ENCODE assay signal across 8 cellular contexts in the genomic region with DNA sequence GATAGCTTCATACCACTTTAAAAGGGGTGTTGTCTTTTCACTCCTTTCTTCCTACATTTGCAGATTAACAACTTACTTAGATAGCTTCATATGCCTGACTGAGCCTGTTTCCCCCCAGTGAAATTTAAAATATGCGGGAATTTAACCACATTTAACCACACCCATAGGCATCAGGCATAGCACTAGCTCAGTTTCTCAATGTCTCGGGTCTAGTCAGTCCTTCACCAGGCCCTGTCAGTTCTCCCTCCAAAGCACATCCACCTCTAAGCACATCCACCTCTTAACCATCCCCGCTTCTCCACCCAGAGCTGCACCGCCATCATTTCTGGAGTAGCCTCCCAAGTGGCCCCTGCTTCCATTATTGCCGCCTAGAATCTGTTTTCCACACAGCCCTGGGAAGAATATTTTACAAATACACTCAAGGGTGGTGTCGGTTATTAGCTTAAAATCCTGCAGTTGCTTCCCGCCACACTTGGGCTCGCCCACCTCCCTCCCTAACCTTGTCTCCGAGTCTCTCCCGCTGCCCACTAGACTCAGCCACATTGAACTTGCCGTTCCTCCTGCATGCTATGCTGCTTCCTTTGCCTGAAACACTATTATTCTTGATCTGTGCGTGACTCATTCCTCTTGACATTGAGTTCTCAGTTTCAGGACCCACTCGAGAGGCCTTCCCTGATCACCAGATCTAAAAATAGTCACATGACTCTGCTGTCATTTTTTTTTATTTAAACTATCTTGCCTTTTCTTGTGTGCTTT.
DNase-seq lines count a peak whose midpoint lies in the region; ATAC-seq and TF ChIP-seq lines count a peak whose summit lies in the region.

No MANE protein-coding gene starts in this region.

- no peaks in the 10 kb centered on the region for H3K27me3 ChIP-seq in A673 (replicated peaks; ENCODE audit: insufficient read depth, low read depth, low read length, poor library complexity)

- intact Hi-C loops in A673 (cut with micrococcal nuclease; ENCODE audit: unreplicated experiment) = loop anchor here (10.0 kb wide), 2 partner anchors 300 to 650 kb away; no protein-coding TSS in a partner anchor
- intact Hi-C loops in Right ventricle myocardium superior (cut with DNase I) = loop anchor here (10.0 kb wide), 1 partner anchor 110 kb away; no protein-coding TSS in a partner anchor

- no peak overlapping the region for H3K27ac ChIP-seq in A673 (ENCODE audit: low read depth, low read length, poor library complexity, severe bottlenecking)

- H3K4me3 ChIP-seq in A673 (ENCODE audit: low read depth, low read length, poor library complexity, severe bottlenecking) = no peak overlapping the region

- BruUV-seq in A673 (replicated peaks; lab: Mats Ljungman, UMichigan) = no TSS peak

- DNase-seq in A673 (ENCODE audit: low spot score) (peak; percentile 58), Right ventricle myocardium superior (no peak), stromal cell of bone marrow (ENCODE audit: low read depth) (peak; percentile 65), iPS-NIHi7 (ENCODE audit: extremely low spot score) (no peak), activated gamma-delta T cell treated with Interleukin-2 at 50 U/mL for 16 hours (no peak)

- H3K4me1 ChIP-seq in A673 (ENCODE audit: insufficient read depth, low read length, poor library complexity, severe bottlenecking) = peaks cover 22% of the 10 kb centered on the region

- POLR2A ChIA-PET in A673 (lab: Charles Lee; ENCODE audit: low non-redundant PET) = no interaction called here

- H3K36me3 ChIP-seq in A673 (ENCODE audit: insufficient read depth, low read length, poor library complexity, severe bottlenecking) = peaks cover 10% of the 10 kb centered on the region

- TF ChIP-seq CTCF in A673 (conservative IDR thresholded peaks at IDR 0.05; ENCODE audit: low read depth, low read length) = no peak

- ATAC-seq in GM18861 (IDR thresholded peaks at IDR 0.05; ENCODE audit: unreplicated experiment) (peak; percentile 59), HG03103 (IDR thresholded peaks at IDR 0.05; ENCODE audit: low read depth, unreplicated experiment) (peak; percentile 69), SK-N-SH treated with all-trans-retinoic acid at 6 μM for 48 hours (peak; percentile 81), Right ventricle myocardium superior (ENCODE audit: poor library complexity) (peak; percentile 49)

- CTCF ChIA-PET in A673 (lab: Charles Lee) = interaction anchor here (1.2 kb wide), 1 partner anchor 180 kb away, joined by 7 read pairs; no protein-coding TSS in a partner anchor

- H3K9me3 ChIP-seq in A673 (ENCODE audit: low read depth, low read length, poor library complexity, severe bottlenecking) = no peaks in the 10 kb centered on the region

TF ChIP-seq in SK-N-SH treated with all-trans-retinoic acid at 6 μM for 48 hours, 23 proteins besides CTCF, POLR2A, EP300 and RAD21:
- no peak for TF ChIP-seq RARB (CRISPR knock-in tag; IDR thresholded peaks at IDR 0.05)
- TF ChIP-seq ZFP30 (CRISPR knock-in tag; IDR thresholded peaks at IDR 0.05) = no peak
- TF ChIP-seq, protein P1, sequence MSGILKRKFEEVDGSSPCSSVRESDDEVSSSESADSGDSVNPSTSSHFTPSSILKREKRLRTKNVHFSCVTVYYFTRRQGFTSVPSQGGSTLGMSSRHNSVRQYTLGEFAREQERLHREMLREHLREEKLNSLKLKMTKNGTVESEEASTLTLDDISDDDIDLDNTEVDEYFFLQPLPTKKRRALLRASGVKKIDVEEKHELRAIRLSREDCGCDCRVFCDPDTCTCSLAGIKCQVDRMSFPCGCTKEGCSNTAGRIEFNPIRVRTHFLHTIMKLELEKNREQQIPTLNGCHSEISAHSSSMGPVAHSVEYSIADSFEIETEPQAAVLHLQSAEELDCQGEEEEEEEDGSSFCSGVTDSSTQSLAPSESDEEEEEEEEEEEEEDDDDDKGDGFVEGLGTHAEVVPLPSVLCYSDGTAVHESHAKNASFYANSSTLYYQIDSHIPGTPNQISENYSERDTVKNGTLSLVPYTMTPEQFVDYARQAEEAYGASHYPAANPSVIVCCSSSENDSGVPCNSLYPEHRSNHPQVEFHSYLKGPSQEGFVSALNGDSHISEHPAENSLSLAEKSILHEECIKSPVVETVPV (CRISPR knock-in tag; IDR thresholded peaks at IDR 0.05) = no peak
- no peak for TF ChIP-seq ZNF8 (CRISPR knock-in tag; IDR thresholded peaks at IDR 0.05)
- no peak for TF ChIP-seq SNAI2 (CRISPR knock-in tag; IDR thresholded peaks at IDR 0.05)
- no peak for TF ChIP-seq ZNF70 (CRISPR knock-in tag; IDR thresholded peaks at IDR 0.05)

Comparison
In these comparisons a context has a peak if more than half of its experiments do, and no peak if none do; other contexts are left out.
1. DNase-seq: peak in A673 (single experiment) and stromal cell of bone marrow (single experiment); none in Right ventricle myocardium superior (single experiment), iPS-NIHi7 (single experiment) and activated gamma-delta T cell treated with Interleukin-2 at 50 U/mL for 16 hours (single experiment).
2. Peak in every context shown above with its lines, with median percentiles within 50 percentile points of each other: ATAC-seq.